ENCODE assay signal across 8 cellular contexts in genomic region chr7:3042861-3043489, GRCh38. TPM values are rescaled to one million over a fixed set of nuclear protein-coding genes. Genes with fewer than 3 reads are reported as not detected.
DNase-seq lines count a peak whose midpoint lies in the region; ATAC-seq and TF ChIP-seq lines count a peak whose summit lies in the region.

No MANE protein-coding gene starts in this region.

- peak overlapping the region; percentile 77 for H3K4ac ChIP-seq in mesendoderm (ENCODE audit: low read depth, low read length)

- no peak overlapping the region for H2AFZ ChIP-seq in osteoblast (ENCODE audit: low read length)

- H3K27me3 ChIP-seq in BLaER1 (no peaks in the 10 kb centered on the region), mesendoderm (ENCODE audit: insufficient read depth, low read length, poor library complexity) (no peaks in the 10 kb centered on the region), upper lobe of left lung (peaks cover 0 to 11% (median 3%) of the 10 kb centered on the region in 4 donors), osteoblast (ENCODE audit: insufficient read depth, low read length) (no peaks in the 10 kb centered on the region)

- no peak for TF ChIP-seq EP300 in upper lobe of left lung (IDR thresholded peaks at IDR 0.05)

- peaks cover 3% of the 10 kb centered on the region for H3K36me3 Mint-ChIP-seq in IgD-negative memory B cell

- no peaks in the 10 kb centered on the region for H4K20me1 ChIP-seq in BLaER1
- H4K20me1 ChIP-seq in osteoblast (ENCODE audit: insufficient read depth, low read length), result no peaks in the 10 kb centered on the region

- H3K9me3 ChIP-seq in BLaER1 (peaks cover 27% of the 10 kb centered on the region), upper lobe of left lung (no peaks in the 10 kb centered on the region), osteoblast (ENCODE audit: low read depth, low read length) (no peaks in the 10 kb centered on the region)

- H3K4me3 ChIP-seq in BLaER1 (peak overlapping the region; percentile 67), mesendoderm (ENCODE audit: low read length) (no peak overlapping the region), upper lobe of left lung (peak overlapping the region in 3 of 4 donors; percentile 38 to 47 (median 45)), osteoblast (ENCODE audit: insufficient read depth, low read length) (no peak overlapping the region)

- H3K36me3 ChIP-seq in BLaER1 (no peaks in the 10 kb centered on the region), mesendoderm (ENCODE audit: control insufficient read depth, insufficient read depth, low read length) (no peaks in the 10 kb centered on the region), upper lobe of left lung (no peaks in the 10 kb centered on the region), osteoblast (ENCODE audit: insufficient read depth, low read length) (no peaks in the 10 kb centered on the region)

- peaks cover 50% of the 10 kb centered on the region for H3K4me1 ChIP-seq in BLaER1
- no peaks in the 10 kb centered on the region for H3K4me1 ChIP-seq in mesendoderm (ENCODE audit: control insufficient read depth, low read depth, low read length)
- H3K4me1 ChIP-seq in upper lobe of left lung, result peaks cover 0 to 7% (median 2%) of the 10 kb centered on the region in 4 donors
- no peaks in the 10 kb centered on the region for H3K4me1 ChIP-seq in osteoblast (ENCODE audit: insufficient read depth, low read length)

- H3K4me3 Mint-ChIP-seq in IgD-negative memory B cell, result peak overlapping the region; percentile 82 to 99 (median 94)

- no peak overlapping the region for H2AK5ac ChIP-seq in mesendoderm (ENCODE audit: low read length)

- H3K9ac ChIP-seq in BLaER1 (peak overlapping the region; percentile 73), mesendoderm (ENCODE audit: low read length) (peak overlapping the region; percentile 7)

- peaks cover 31 to 38% (median 34%) of the 10 kb centered on the region in 3 donors for H3K4me1 Mint-ChIP-seq in IgD-negative memory B cell

- no peak for TF ChIP-seq POLR2A in upper lobe of left lung (IDR thresholded peaks at IDR 0.05)

- no peaks in the 10 kb centered on the region for H3K27me3 Mint-ChIP-seq in IgD-negative memory B cell

- peak overlapping the region; percentile 96 for H3K4me2 ChIP-seq in BLaER1
- peak overlapping the region; percentile 39 for H3K4me2 ChIP-seq in mesendoderm (ENCODE audit: low read length)
- H3K4me2 ChIP-seq in osteoblast (ENCODE audit: insufficient read depth, low read length), result no peak overlapping the region

- DNase-seq in activated T-helper 1 cell treated with anti-CD3 and anti-CD28 coated beads, Interleukin-2, amount 50 U/mL, for 16 hours (ENCODE audit: low read depth in 1 of 2, low spot score in 1 of 2), result peak; percentile 30 to 53
- DNase-seq in mesendoderm (peak; percentile 65), upper lobe of left lung (peak; percentile 24 to 61), hepatic stellate cell (ENCODE audit: low spot score) (no peak), osteoblast (ENCODE audit: insufficient read length, low spot score, missing footprints) (no peak)

- H3K27ac ChIP-seq in BLaER1 (peak overlapping the region; percentile 71), mesendoderm (ENCODE audit: low read depth, low read length) (no peak overlapping the region), upper lobe of left lung (peak overlapping the region in 2 of 4 donors; percentile 61 to 68), osteoblast (ENCODE audit: low read depth, low read length) (no peak overlapping the region)

- H3K79me2 ChIP-seq in mesendoderm (ENCODE audit: control insufficient read depth, insufficient read depth, low read length) (peaks cover 2% of the 10 kb centered on the region), osteoblast (ENCODE audit: insufficient read depth, low read length) (no peaks in the 10 kb centered on the region)

- H2BK5ac ChIP-seq in mesendoderm (ENCODE audit: low read length), result no peak overlapping the region

- H3K56ac ChIP-seq in mesendoderm (ENCODE audit: low read length), result peak overlapping the region; percentile 89

- WGBS in mesendoderm (ENCODE audit: extremely low coverage, insufficient coverage, low lambda C conversion rate), result no CpG with 5 or more reads among the region's 17 CpGs
- 17 to 26% methylated on average over 6 to 17 of the region's 17 CpGs for WGBS in upper lobe of left lung, 2 donors

- H3K23ac ChIP-seq in mesendoderm (ENCODE audit: low read length), result no peak overlapping the region

- peak overlapping the region; percentile 97 for H3K18ac ChIP-seq in mesendoderm (ENCODE audit: low read length)

- H2BK15ac ChIP-seq in mesendoderm (replicated peaks; ENCODE audit: low read depth), result no peak overlapping the region

- H4K8ac ChIP-seq in mesendoderm (ENCODE audit: low read depth, low read length), result peak overlapping the region; percentile 93

- H3K79me1 ChIP-seq in mesendoderm (ENCODE audit: low read length), result peaks cover 7% of the 10 kb centered on the region

- no peak overlapping the region for H4K5ac ChIP-seq in mesendoderm (ENCODE audit: low read length)

- no peaks in the 10 kb centered on the region for H3K9me3 Mint-ChIP-seq in IgD-negative memory B cell

- H2BK120ac ChIP-seq in mesendoderm (ENCODE audit: low read depth, low read length), result no peak overlapping the region

- TF ChIP-seq CTCF in upper lobe of left lung (IDR thresholded peaks at IDR 0.05) (no peak), osteoblast (IDR thresholded peaks at IDR 0.05; ENCODE audit: extremely low read depth, low read depth, low read length) (no peak)

- peak overlapping the region; percentile 82 to 97 (median 96) for H3K27ac Mint-ChIP-seq in IgD-negative memory B cell

- peak; percentile 58 for ATAC-seq in GM21381 (IDR thresholded peaks at IDR 0.05; ENCODE audit: unreplicated experiment)
- ATAC-seq in upper lobe of left lung (ENCODE audit: low FRiP score in 2 of 2), result peak in 1 of 2 donors; percentile 7

RNA-seq across cellular contexts. Expression of gene CARD11, which starts 0.7 kb away (rescaled TPM):
- 52.4 TPM for polyA plus RNA-seq in IgD-negative memory B cell
- polyA plus RNA-seq in mesendoderm (2013, experiment 1 of 2), result 22.1 TPM
- 23.6 TPM for polyA plus RNA-seq in mesendoderm (2013, experiment 2 of 2)
- total RNA-seq in upper lobe of left lung (10 to 100 TPM in 1 of 6 donors, 1 to 10 TPM in 5; 2.8 to 16.8 (median 6.8) TPM), osteoblast (under 0.01 TPM in 1 of 2 replicates, not detected in the other)

Comparison
In these comparisons a context has a peak if more than half of its experiments do, and no peak if none do; other contexts are left out.
1. H3K4me3 ChIP-seq: peak in BLaER1 (single experiment) and upper lobe of left lung (3 of 4); none in mesendoderm (single experiment) and osteoblast (single experiment).
2. DNase-seq: peak in activated T-helper 1 cell treated with anti-CD3 and anti-CD28 coated beads, Interleukin-2, amount 50 U/mL, for 16 hours (2 of 2), mesendoderm (single experiment) and upper lobe of left lung (2 of 2); none in hepatic stellate cell (single experiment) and osteoblast (single experiment).